8 cellular contexts compared by ENCODE assay signal in genomic region chr2:218852911-218853667, GRCh38. TPM values are rescaled to one million over a fixed set of nuclear protein-coding genes. Genes with fewer than 3 reads are reported as not detected.
DNase-seq lines count a peak whose midpoint lies in the region; ATAC-seq and TF ChIP-seq lines count a peak whose summit lies in the region.

No MANE protein-coding gene starts in this region.

- no peak overlapping the region for H3K23ac ChIP-seq in IMR-90 (ENCODE audit: low read depth, low read length)

- DNase-seq in DMS 273 (lab: John Stamatoyannopoulos, UW; ENCODE audit: unreplicated experiment), result peak; percentile 84
- DNase-seq in IMR-90, result peak; percentile 52
- DNase-seq in RPMI8226, result peak; percentile 68
- DNase-seq in globus pallidus (ENCODE audit: low spot score), result peak; percentile 35
- DNase-seq in posterior cingulate gyrus, result peak in 7 of 10 donors; percentile 60 to 94 (median 65)

- no peak overlapping the region for H3K27ac Mint-ChIP-seq in activated T-helper 17 cell treated with anti-CD3 and anti-CD28 coated beads, Interleukin-2, amount 50 U/mL, for 72 hours

- CTCF ChIA-PET in IMR-90 (lab: Yijun Ruan, JAX), result interaction anchor here (0.5 to 1.3 kb wide), 7 partner anchors 23 to 166 kb away, joined by 3 to 4 read pairs (median 3); no protein-coding TSS in a partner anchor

- H2AFZ ChIP-seq in IMR-90 (replicated peaks; ENCODE audit: low read length, poor library complexity), result no peak overlapping the region

- H3K56ac ChIP-seq in IMR-90 (ENCODE audit: extremely low read depth, insufficient read depth, low read length), result no peak overlapping the region

- no peak overlapping the region for H2BK5ac ChIP-seq in IMR-90 (ENCODE audit: low read depth, low read length, poor library complexity, severe bottlenecking)

- H3K4me3 ChIP-seq in IMR-90 (ENCODE audit: insufficient read depth, low read depth, low read length), result no peak overlapping the region

- no peaks in the 10 kb centered on the region for H3K36me3 ChIP-seq in IMR-90 (ENCODE audit: control insufficient read depth, insufficient read depth, low read length)

- in situ Hi-C loops in IMR-90 (cut with MboI; ENCODE audit: low sequenced_read_pairs), result no loop called here

- no peaks in the 10 kb centered on the region for H3K9me1 ChIP-seq in IMR-90 (ENCODE audit: insufficient read depth, low read length)

- H3K18ac ChIP-seq in IMR-90 (ENCODE audit: low read depth, low read length), result no peak overlapping the region

- dilution Hi-C loops in IMR-90 (cut with HindIII; ENCODE audit: low sequenced_read_pairs, unreplicated experiment), result no loop called here

- WGBS in IMR-90 (ENCODE audit: extremely low coverage in 2 of 2, insufficient read length in 1 of 2), 2 experiments, result 35% methylated on average over 2 of the region's 16 CpGs; no CpG with 5 or more reads in 1 of the 2 experiments

- TF ChIP-seq POLR2A in IMR-90 (IDR thresholded peaks at IDR 0.05; ENCODE audit: low read depth, low read length), result no peak

- H3K36me3 Mint-ChIP-seq in activated T-helper 17 cell treated with anti-CD3 and anti-CD28 coated beads, Interleukin-2, amount 50 U/mL, for 72 hours (ENCODE audit: low read depth), result no peaks in the 10 kb centered on the region

- POLR2A ChIA-PET in IMR-90 (lab: Charles Lee; ENCODE audit: unreplicated experiment), result no interaction called here

- no peak overlapping the region for H2AK5ac ChIP-seq in IMR-90 (ENCODE audit: low read depth, low read length)

- H3K4me3 Mint-ChIP-seq in activated T-helper 17 cell treated with anti-CD3 and anti-CD28 coated beads, Interleukin-2, amount 50 U/mL, for 72 hours, result no peak overlapping the region

- H2AK9ac ChIP-seq in IMR-90 (replicated peaks; ENCODE audit: low read depth, low read length, poor library complexity), result no peak overlapping the region

- H2BK20ac ChIP-seq in IMR-90 (ENCODE audit: low read depth, low read length), result no peak overlapping the region

- no peaks in the 10 kb centered on the region; the same call in 1 of the 2 replicates for H4K20me1 ChIP-seq in IMR-90 (ENCODE audit: insufficient read depth, low read length)

- no peak overlapping the region for H4K5ac ChIP-seq in IMR-90 (ENCODE audit: low read depth, low read length)

- H2BK15ac ChIP-seq in IMR-90 (ENCODE audit: low read depth, low read length), result no peak overlapping the region

- no peak overlapping the region for H3K27ac ChIP-seq in IMR-90 (ENCODE audit: insufficient read depth, low read length)

- peaks cover 57% of the 10 kb centered on the region for H3K27me3 ChIP-seq in IMR-90 (ENCODE audit: control insufficient read depth, insufficient read depth, low read length)

- peak; percentile 75 for TF ChIP-seq RAD21 in IMR-90 (IDR thresholded peaks at IDR 0.05; ENCODE audit: low read length)

- ATAC-seq in IMR-90 (ENCODE audit: low read depth) (peak; percentile 78), HG02642 (IDR thresholded peaks at IDR 0.05; ENCODE audit: poor library complexity, unreplicated experiment) (no peak), GM19467 (IDR thresholded peaks at IDR 0.05; ENCODE audit: unreplicated experiment) (no peak)
- peak; percentile 78 for ATAC-seq in activated T-helper 17 cell treated with anti-CD3 and anti-CD28 coated beads, Interleukin-2, amount 50 U/mL, for 72 hours (replicated peaks)

- no peak overlapping the region for H3K4ac ChIP-seq in IMR-90 (ENCODE audit: low read depth, low read length)

- H3K4me1 ChIP-seq in IMR-90 (ENCODE audit: control insufficient read depth, insufficient read depth, low read length), result no peaks in the 10 kb centered on the region

- peaks cover 3% of the 10 kb centered on the region; the same call in 1 of the 2 replicates for H3K9me3 ChIP-seq in IMR-90 (ENCODE audit: control insufficient read depth, insufficient read depth, low read length)

- H2BK120ac ChIP-seq in IMR-90 (ENCODE audit: low read depth, low read length), result no peak overlapping the region

- intact Hi-C loops in IMR-90 (cut with micrococcal nuclease) (loop anchor here (2.0 kb wide), 1 partner anchor 46 kb away; no protein-coding TSS in a partner anchor), posterior cingulate gyrus (cut with DNase I) (loop anchor here (2.0 to 10.0 kb wide), 2 partner anchors 46 to 132 kb away; partner anchors contain the start of gene FEV)

- no peak overlapping the region for H3K14ac ChIP-seq in IMR-90 (replicated peaks; ENCODE audit: low read depth, low read length)

- H3K27me3 Mint-ChIP-seq in activated T-helper 17 cell treated with anti-CD3 and anti-CD28 coated beads, Interleukin-2, amount 50 U/mL, for 72 hours, result peaks cover 54% of the 10 kb centered on the region

- no peak overlapping the region for H4K8ac ChIP-seq in IMR-90 (ENCODE audit: low read depth in 2 of 2, low read length in 2 of 2)

- TF ChIP-seq CTCF in IMR-90 (conservative IDR thresholded peaks at IDR 0.05; ENCODE audit: low read depth, low read length), result peak; percentile 72

- H3K4me2 ChIP-seq in IMR-90 (ENCODE audit: low read depth, low read length), result no peak overlapping the region

- no peaks in the 10 kb centered on the region for H3K79me1 ChIP-seq in IMR-90 (ENCODE audit: low read depth in 1 of 2, low read length in 2 of 2)

- no peaks in the 10 kb centered on the region for H3K9me3 Mint-ChIP-seq in activated T-helper 17 cell treated with anti-CD3 and anti-CD28 coated beads, Interleukin-2, amount 50 U/mL, for 72 hours

- BruUV-seq in IMR-90 (replicated peaks; lab: Mats Ljungman, UMichigan), result no TSS peak

- H4K91ac ChIP-seq in IMR-90 (ENCODE audit: insufficient read depth, low read depth, low read length), result no peak overlapping the region

- H3K9ac ChIP-seq in IMR-90 (ENCODE audit: low read depth, low read length), result no peak overlapping the region

- H3K4me1 Mint-ChIP-seq in activated T-helper 17 cell treated with anti-CD3 and anti-CD28 coated beads, Interleukin-2, amount 50 U/mL, for 72 hours, result no peaks in the 10 kb centered on the region

TF ChIP-seq in IMR-90, 13 proteins besides CTCF, POLR2A, EP300 and RAD21:
- TF ChIP-seq SMC3 (IDR thresholded peaks at IDR 0.05; ENCODE audit: low read depth, low read length) (peak; percentile 36; the same call in 1 of the 2 replicates), ELK1 (IDR thresholded peaks at IDR 0.05; ENCODE audit: borderline replicate concordance, low read depth, low read length) (no peak), CHD1 (IDR thresholded peaks at IDR 0.05; ENCODE audit: low read depth, low read length) (no peak), FOS (IDR thresholded peaks at IDR 0.05; ENCODE audit: low read depth, low read length) (no peak)

RNA-seq across cellular contexts. Expression of gene WNT6, which starts 6.5 kb away (rescaled TPM):
- total RNA-seq in IMR-90 (2012; rRNA removed), result not detected in 2 replicates
- not detected in 2 replicates for polyA plus RNA-seq in IMR-90 (2012; rRNA removed)
- polyA plus RNA-seq in IMR-90 (2012; cell fraction: cytosol; rRNA removed), result not detected in 2 replicates
- not detected in 2 replicates for polyA plus RNA-seq in IMR-90 (2012; cell fraction: nucleus; rRNA removed; ENCODE audit: low replicate concordance)
- under 1 TPM in 1 of 2 donors, not detected in 1; 0.29 TPM for total RNA-seq in activated T-helper 17 cell treated with anti-CD3 and anti-CD28 coated beads, Interleukin-2, amount 50 U/mL, for 72 hours

RNA-seq across cellular contexts. Expression of gene PRKAG3, which starts 21.5 kb away (rescaled TPM):
- total RNA-seq in IMR-90 (2012; rRNA removed), result not detected in 2 replicates
- polyA plus RNA-seq in IMR-90 (2012; rRNA removed), result not detected in 2 replicates
- polyA plus RNA-seq in IMR-90 (2012; cell fraction: cytosol; rRNA removed), result not detected in 2 replicates
- polyA plus RNA-seq in IMR-90 (2012; cell fraction: nucleus; rRNA removed; ENCODE audit: low replicate concordance), result not detected in 2 replicates
- not detected for total RNA-seq in activated T-helper 17 cell treated with anti-CD3 and anti-CD28 coated beads, Interleukin-2, amount 50 U/mL, for 72 hours

RNA-seq across cellular contexts. Expression of gene WNT10A, which starts 27.6 kb away (rescaled TPM):
- not detected in 2 replicates for total RNA-seq in IMR-90 (2012; rRNA removed)
- polyA plus RNA-seq in IMR-90 (2012; rRNA removed), result not detected in 2 replicates
- polyA plus RNA-seq in IMR-90 (2012; cell fraction: cytosol; rRNA removed), result not detected in 2 replicates
- polyA plus RNA-seq in IMR-90 (2012; cell fraction: nucleus; rRNA removed; ENCODE audit: low replicate concordance), result not detected in 2 replicates
- total RNA-seq in activated T-helper 17 cell treated with anti-CD3 and anti-CD28 coated beads, Interleukin-2, amount 50 U/mL, for 72 hours, result 10 to 100 TPM in 1 of 2 donors, 1 to 10 TPM in 1; 1.0 to 49.8 TPM

Comparison
In these comparisons a context has a peak if more than half of its experiments do, and no peak if none do; other contexts are left out.
1. ATAC-seq: peak in IMR-90 (single experiment) and activated T-helper 17 cell treated with anti-CD3 and anti-CD28 coated beads, Interleukin-2, amount 50 U/mL, for 72 hours (single experiment); none in HG02642 (single experiment) and GM19467 (single experiment).
2. Peak in every context shown above with its lines, with median percentiles within 50 percentile points of each other: DNase-seq.